18 cellular contexts compared by ENCODE assay signal in genomic region chr5:126805108-126805507, GRCh38. TPM values are rescaled to one million over a fixed set of nuclear protein-coding genes. Genes with fewer than 3 reads are reported as not detected.
DNase-seq lines count a peak whose midpoint lies in the region; ATAC-seq and TF ChIP-seq lines count a peak whose summit lies in the region.
"Had no signal": no experiment of that assay in that cellular context is flagged by ENCODE, and none has a peak within 500 bp of the region (broad histone marks: within the 10 kb centered on the region; RNA-seq: fewer than 3 reads in every experiment).

No MANE protein-coding gene starts in this region.

- peaks cover 4% of the 10 kb centered on the region; the same call in 2 of the 3 replicates for H3K4me1 Mint-ChIP-seq in GM23338

- no peak overlapping the region for H3K14ac ChIP-seq in mesenchymal stem cell (ENCODE audit: low read length in 2 of 2)

- no peak overlapping the region for H2BK15ac ChIP-seq in mesenchymal stem cell (ENCODE audit: low read depth, poor library complexity, severe bottlenecking)

- H3K4ac ChIP-seq in mesenchymal stem cell (ENCODE audit: low read depth in 1 of 2, low read length in 2 of 2): no peak overlapping the region

- peaks cover 45% of the 10 kb centered on the region for H3K36me3 Mint-ChIP-seq in GM23338 (ENCODE audit: low read depth)
- H3K36me3 Mint-ChIP-seq: naive B cell had no signal

- TF ChIP-seq CTCF in GM23338 (conservative IDR thresholded peaks at IDR 0.05; ENCODE audit: low read depth in 2 of 2): no peak

- H3K27ac Mint-ChIP-seq in GM23338: no peak overlapping the region

- H4K20me1 ChIP-seq in GM23338 (replicated peaks; ENCODE audit: insufficient read depth): peaks cover 44% of the 10 kb centered on the region

- no peak overlapping the region for H3K4me3 Mint-ChIP-seq in GM23338
- H3K4me3 Mint-ChIP-seq: H9, naive B cell had no signal

- peaks cover 60% of the 10 kb centered on the region for H3K79me2 ChIP-seq in GM23338 (replicated peaks; ENCODE audit: insufficient read depth)

- H3K9me3 Mint-ChIP-seq in GM23338: no peaks in the 10 kb centered on the region
- H3K9me3 Mint-ChIP-seq: H9, naive B cell had no signal

- no peaks in the 10 kb centered on the region for H3K9me3 ChIP-seq in mesenchymal stem cell (ENCODE audit: control insufficient read depth, low read length)
- H3K9me3 ChIP-seq: gastrocnemius medialis, suprapubic skin had no signal

- no peak overlapping the region for H2BK5ac ChIP-seq in mesenchymal stem cell (ENCODE audit: low read depth, low read length, poor library complexity, severe bottlenecking)

- H4K91ac ChIP-seq in mesenchymal stem cell (ENCODE audit: low read length): no peak overlapping the region

- no peak overlapping the region for H3K23ac ChIP-seq in mesenchymal stem cell (ENCODE audit: low read length in 2 of 2)

- H2AFZ ChIP-seq in GM23338: no peak overlapping the region
- H2AFZ ChIP-seq in mesenchymal stem cell (ENCODE audit: low read depth, low read length): no peak overlapping the region

- no peak overlapping the region for H4K8ac ChIP-seq in mesenchymal stem cell (ENCODE audit: low read length)

- no peak overlapping the region for H3K4me2 ChIP-seq in GM23338
- H3K4me2 ChIP-seq in mesenchymal stem cell (ENCODE audit: low read length, poor library complexity, severe bottlenecking): no peak overlapping the region

- no peak overlapping the region for H2AK5ac ChIP-seq in mesenchymal stem cell (ENCODE audit: low read length, severe bottlenecking)

- H3F3A ChIP-seq in GM23338 (replicated peaks; ENCODE audit: low read depth): peaks cover 5% of the 10 kb centered on the region; the same call in 1 of the 2 replicates

- peak overlapping the region; percentile 15 for H3K9ac ChIP-seq in mesenchymal stem cell (ENCODE audit: low read length)

- no peak for ATAC-seq in GM23338
- ATAC-seq: gastrocnemius medialis, GM12878 had no signal

- H3K4me3 ChIP-seq in GM23338 (no peak overlapping the region), mesenchymal stem cell (ENCODE audit: insufficient read depth in 1 of 2, low read depth in 1 of 2, low read length in 2 of 2) (no peak overlapping the region)
- H3K4me3 ChIP-seq: coronary artery, gastrocnemius medialis, GM12878, suprapubic skin had no signal

- no peak overlapping the region for H3K18ac ChIP-seq in mesenchymal stem cell (ENCODE audit: low read depth in 1 of 2, low read length in 2 of 2)

- H3K9me2 ChIP-seq in GM23338 (ENCODE audit: insufficient read depth): no peaks in the 10 kb centered on the region

- peak overlapping the region; percentile 67 for H3K27ac ChIP-seq in GM23338 (ENCODE audit: low read depth)
- H3K27ac ChIP-seq in mesenchymal stem cell (ENCODE audit: low read length, poor library complexity, severe bottlenecking): no peak overlapping the region
- H3K27ac ChIP-seq: coronary artery, gastrocnemius medialis, suprapubic skin, WERI-Rb-1 had no signal

- no peak overlapping the region for H2BK120ac ChIP-seq in mesenchymal stem cell (ENCODE audit: low read depth, low read length)

- H3K79me1 ChIP-seq in mesenchymal stem cell (replicated peaks; ENCODE audit: low read length, poor library complexity, severe bottlenecking): peaks cover 21% of the 10 kb centered on the region

- H3K4me1 ChIP-seq in GM23338 (ENCODE audit: insufficient read depth) (peaks cover 10% of the 10 kb centered on the region; the same call in 1 of the 2 replicates), mesenchymal stem cell (ENCODE audit: control insufficient read depth, insufficient read depth, low read depth, low read length) (no peaks in the 10 kb centered on the region)
- H3K4me1 ChIP-seq: gastrocnemius medialis, suprapubic skin had no signal

- H3K36me3 ChIP-seq in GM23338 (ENCODE audit: insufficient read depth) (peaks cover 31% of the 10 kb centered on the region), mesenchymal stem cell (ENCODE audit: control insufficient read depth in 1 of 2, insufficient read depth in 2 of 2, low read depth in 1 of 2, low read length in 2 of 2) (peaks cover 2 to 7% of the 10 kb centered on the region in 2 experiments)

- H3K27me3 ChIP-seq in GM23338 (ENCODE audit: insufficient read depth) (no peaks in the 10 kb centered on the region), mesenchymal stem cell (ENCODE audit: control insufficient read depth in 1 of 2, insufficient read depth in 1 of 2, low read length in 2 of 2) (no peaks in the 10 kb centered on the region)
- H3K27me3 ChIP-seq: gastrocnemius medialis, suprapubic skin had no signal

- 94% methylated on average over 1 of the region's 2 CpGs for WGBS in mesenchymal stem cell

- peaks cover 3% of the 10 kb centered on the region for H3K27me3 Mint-ChIP-seq in GM23338 (ENCODE audit: insufficient read depth, low read depth, poor library complexity)
- H3K27me3 Mint-ChIP-seq: naive B cell had no signal

- H2BK12ac ChIP-seq in mesenchymal stem cell (ENCODE audit: low read length in 2 of 2): no peak overlapping the region

- DNase-seq in AG20443 (ENCODE audit: low spot score) (peak; percentile 48), GM23338 (ENCODE audit: low spot score) (no peak), astrocyte of the hippocampus (ENCODE audit: low read depth, low spot score) (peak; percentile 59), mesenchymal stem cell (no peak), C1 segment of cervical spinal cord (lab: John Stamatoyannopoulos, UW) (no peak), NOMO-1 (lab: John Stamatoyannopoulos, UW; ENCODE audit: unreplicated experiment in 2 of 2) (no peak)
- no peak for DNase-seq in activated CD8-positive, alpha-beta memory T cell treated with anti-CD3 and anti-CD28 coated beads, Interleukin-2, amount 50 U/mL, for 4 hours
- DNase-seq: gastrocnemius medialis, H9, kidney, naive B cell, NCI-H1417 treated with DMSO at 0.1 percent for 48 hours, NCI-H524, SHP77, WERI-Rb-1 had no signal

TF ChIP-seq in GM23338, 12 proteins besides CTCF, POLR2A, EP300 and RAD21:
- TF ChIP-seq, protein P1, sequence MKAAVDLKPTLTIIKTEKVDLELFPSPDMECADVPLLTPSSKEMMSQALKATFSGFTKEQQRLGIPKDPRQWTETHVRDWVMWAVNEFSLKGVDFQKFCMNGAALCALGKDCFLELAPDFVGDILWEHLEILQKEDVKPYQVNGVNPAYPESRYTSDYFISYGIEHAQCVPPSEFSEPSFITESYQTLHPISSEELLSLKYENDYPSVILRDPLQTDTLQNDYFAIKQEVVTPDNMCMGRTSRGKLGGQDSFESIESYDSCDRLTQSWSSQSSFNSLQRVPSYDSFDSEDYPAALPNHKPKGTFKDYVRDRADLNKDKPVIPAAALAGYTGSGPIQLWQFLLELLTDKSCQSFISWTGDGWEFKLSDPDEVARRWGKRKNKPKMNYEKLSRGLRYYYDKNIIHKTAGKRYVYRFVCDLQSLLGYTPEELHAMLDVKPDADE (IDR thresholded peaks at IDR 0.05): no peak
- TF ChIP-seq STAT1 (IDR thresholded peaks at IDR 0.05; ENCODE audit: unreplicated experiment) (no peak), ZNF331 (CRISPR knock-in tag; IDR thresholded peaks at IDR 0.05; ENCODE audit: low read depth) (no peak), NANOG (IDR thresholded peaks at IDR 0.05; ENCODE audit: borderline replicate concordance) (no peak), POLR2AphosphoS5 (IDR thresholded peaks at IDR 0.05; ENCODE audit: low read depth) (no peak), CREB1 (CRISPR knock-in tag; IDR thresholded peaks at IDR 0.05; ENCODE audit: low read depth) (no peak)

RNA-seq across cellular contexts. Expression of gene LMNB1, which starts 28.2 kb away (rescaled TPM):
- total RNA-seq in GM23338 (2014; rRNA removed; shearing (Covaris generic)): 269 and 299 TPM in 2 replicates
- 20.1 and 21.5 TPM in 2 replicates for polyA plus RNA-seq in GM23338 (2016; fragmentation: Nextera tagmentation; extraction: Ambion mirVana)
- polyA plus RNA-seq in mesenchymal stem cell (2013, experiment 1 of 2): 10.6 TPM
- 11.1 TPM for polyA plus RNA-seq in mesenchymal stem cell (2013, experiment 2 of 2)

Comparison
In these comparisons a context has a peak if more than half of its experiments do, and no peak if none do; other contexts are left out.
1. DNase-seq: peak in AG20443 (single experiment) and astrocyte of the hippocampus (single experiment); none in GM23338 (single experiment), mesenchymal stem cell (single experiment), C1 segment of cervical spinal cord (0 of 14), NOMO-1 (0 of 2) and activated CD8-positive, alpha-beta memory T cell treated with anti-CD3 and anti-CD28 coated beads, Interleukin-2, amount 50 U/mL, for 4 hours (single experiment).